10 cellular contexts compared by ENCODE assay signal in genomic region chr1:12339861-12340557, GRCh38.
A peak's percentile ranks its signal among the peaks of the same experiment; 100 is the strongest.
DNase-seq lines count a peak whose midpoint lies in the region; ATAC-seq, FAIRE-seq and TF ChIP-seq lines count a peak whose summit lies in the region.
"Had no signal": no experiment of that assay in that cellular context is flagged by ENCODE, and none has a peak within 500 bp of the region (broad histone marks: within the 10 kb centered on the region; RNA-seq: fewer than 3 reads in every experiment).

No MANE protein-coding gene starts in this region.

- no peaks in the 10 kb centered on the region for H3K79me1 ChIP-seq in H1 (ENCODE audit: low read depth, low read length)

- H3K4ac ChIP-seq in H1 (replicated peaks; ENCODE audit: insufficient read length, low read depth, low read length) = no peak overlapping the region

- H2BK120ac ChIP-seq in H1 (replicated peaks; ENCODE audit: low read depth, low read length) = no peak overlapping the region

- no peak for ATAC-seq in right lobe of liver
- ATAC-seq in HG03378 (IDR thresholded peaks at IDR 0.05; ENCODE audit: unreplicated experiment) = no peak

- no peak for TF ChIP-seq EP300 in H1 (IDR thresholded peaks at IDR 0.05; ENCODE audit: borderline replicate concordance in 1 of 2, low read depth in 2 of 2, low read length in 2 of 2)

- H3K23me2 ChIP-seq in H1 (ENCODE audit: low read depth, low read length) = no peaks in the 10 kb centered on the region

- no peaks in the 10 kb centered on the region for H3K79me2 ChIP-seq in H1 (ENCODE audit: control insufficient read depth in 1 of 2, insufficient read depth in 2 of 2, low read length in 2 of 2)

- no peak overlapping the region for H2AFZ ChIP-seq in H1 (ENCODE audit: low read length)

- no peak overlapping the region; the same call in 1 of the 2 replicates for H2BK5ac ChIP-seq in H1 (ENCODE audit: low read depth, low read length)

- CTCF ChIA-PET in H1 (lab: Charles Lee; ENCODE audit: partially characterized antibody) = interaction anchor here (0.6 to 1.9 kb wide), 16 partner anchors 10 to 1189 kb away, joined by 3 to 9 read pairs (median 3); no protein-coding TSS in a partner anchor

- TF ChIP-seq POLR2A in H1 (IDR thresholded peaks at IDR 0.05; ENCODE audit: control extremely low read depth in 1 of 2, low read depth in 2 of 2, low read length in 2 of 2) = no peak
- no peak for TF ChIP-seq POLR2A in right lobe of liver (IDR thresholded peaks at IDR 0.05)

- no peak for TF ChIP-seq RAD21 in H1 (IDR thresholded peaks at IDR 0.05 in 1 of 2, conservative IDR thresholded peaks at IDR 0.05 in 1 of 2; ENCODE audit: low read depth in 2 of 2, low read length in 2 of 2)

- H2BK20ac ChIP-seq in H1 (ENCODE audit: low read length) = no peak overlapping the region

- no peak overlapping the region for H2BK12ac ChIP-seq in H1 (ENCODE audit: low read depth, low read length)

- POLR2A ChIA-PET in H1 (lab: Charles Lee; ENCODE audit: partially characterized antibody) = interaction anchor here (0.7 to 1.3 kb wide), 2 partner anchors 20 to 324 kb away, joined by 3 read pairs; no protein-coding TSS in a partner anchor

- H3K23ac ChIP-seq in H1 (ENCODE audit: insufficient read length) = no peak overlapping the region

- no peak overlapping the region for H4K8ac ChIP-seq in H1 (ENCODE audit: extremely low read depth, insufficient read depth, low read length)

- H3K9me3 ChIP-seq in H1 (ENCODE audit: insufficient read depth in 2 of 2, low read depth in 1 of 2, low read length in 1 of 2) = no peaks in the 10 kb centered on the region
- H3K9me3 ChIP-seq in small intestine (ENCODE audit: control insufficient read depth, low read depth) = no peaks in the 10 kb centered on the region
- no peaks in the 10 kb centered on the region for H3K9me3 ChIP-seq in right lobe of liver

- no peak overlapping the region for H3K14ac ChIP-seq in H1 (ENCODE audit: insufficient read length)

- H2AK5ac ChIP-seq in H1 (ENCODE audit: low read depth, low read length) = no peak overlapping the region

- H2BK15ac ChIP-seq in H1 (ENCODE audit: low read length) = no peak overlapping the region

- no peak overlapping the region for H3K4me2 ChIP-seq in H1 (ENCODE audit: insufficient read depth in 1 of 2, low read depth in 2 of 2, low read length in 2 of 2)

- H3K9ac ChIP-seq in H1 (replicated peaks in 1 of 4; ENCODE audit: extremely low read depth in 1 of 4, low read depth in 3 of 4, low read length in 3 of 4) = no peak overlapping the region

- H3K18ac ChIP-seq in H1 (ENCODE audit: extremely low read depth, low read length) = no peak overlapping the region

- no peak overlapping the region for H4K91ac ChIP-seq in H1 (replicated peaks; ENCODE audit: insufficient read length, low read length)

- FAIRE-seq in H1 (lab: Jason Lieb, UNC) = no peak
- no peak for FAIRE-seq in small intestine (lab: Jason Lieb, UNC)

- TF ChIP-seq CTCF in H1 (IDR thresholded peaks at IDR 0.05; ENCODE audit: control extremely low read depth in 1 of 3, insufficient read depth in 1 of 3, low read depth in 1 of 3, low read length in 3 of 3) (no peak), right lobe of liver (IDR thresholded peaks at IDR 0.05) (no peak)

- 81% methylated on average over 4 of the region's 4 CpGs; no CpG with 5 or more reads in 1 of the 2 experiments for WGBS in H1 (ENCODE audit: extremely low coverage in 1 of 2, insufficient coverage in 1 of 2, insufficient read length in 1 of 2, insufficient replicate concordance in 2 of 2, low coverage in 1 of 2, low lambda C conversion rate in 2 of 2, missing lambda C conversion rate in 1 of 2), 2 experiments
- 40 to 50% (median 47%) methylated on average over 4 of the region's 4 CpGs for WGBS in small intestine, 3 donors
- WGBS in right lobe of liver (ENCODE audit: insufficient coverage, low coverage, low lambda C conversion rate, missing lambda C conversion rate) = 73% methylated on average over 4 of the region's 4 CpGs

- H4K20me1 ChIP-seq in H1 (replicated peaks in 1 of 2; ENCODE audit: control insufficient read depth in 1 of 2, insufficient read depth in 2 of 2, low read length in 2 of 2) = no peaks in the 10 kb centered on the region

- DNase-seq in NCI-H1092 treated with DMSO at 0.1 percent for 48 hours (lab: John Stamatoyannopoulos, UW) (peak; percentile 99), NCI-H524 treated with DMSO at 0.1 percent for 48 hours (lab: John Stamatoyannopoulos, UW) (peak; percentile 91), H1 (ENCODE audit: low read depth in 1 of 2, low spot score in 2 of 2) (no peak), small intestine (peak; percentile 38), T1000 (lab: John Stamatoyannopoulos, UW) (no peak), T-helper 1 cell (no peak), right lobe of liver (no peak)
- DNase-seq: Kasumi-1, T-helper 9 cell had no signal

- H3K4me3 ChIP-seq in H1 (ENCODE audit: extremely low read depth in 1 of 4, insufficient read depth in 2 of 4, low read depth in 3 of 4, low read length in 4 of 4) = no peak overlapping the region
- H3K4me3 ChIP-seq in small intestine (ENCODE audit: low read depth in 1 of 2, low read length in 2 of 2) = no peak overlapping the region
- no peak overlapping the region for H3K4me3 ChIP-seq in right lobe of liver

- H3K27me3 ChIP-seq in H1 (replicated peaks in 1 of 4; ENCODE audit: control insufficient read depth in 3 of 4, extremely low read depth in 1 of 4, insufficient read depth in 3 of 4, low read length in 3 of 4) = no peaks in the 10 kb centered on the region
- no peaks in the 10 kb centered on the region for H3K27me3 ChIP-seq in small intestine (ENCODE audit: control insufficient read depth in 2 of 2, insufficient read depth in 2 of 2, low read length in 2 of 2)
- H3K27me3 ChIP-seq in right lobe of liver = no peaks in the 10 kb centered on the region

- no peak overlapping the region for H3K56ac ChIP-seq in H1 (replicated peaks; ENCODE audit: insufficient read length, low read depth, low read length)

- no peak overlapping the region for H4K5ac ChIP-seq in H1 (ENCODE audit: insufficient read length, low read depth, low read length)

- peaks cover 0 to 9% (median 4%) of the 10 kb centered on the region in 4 experiments; a peak in 3 of 8 replicates for H3K36me3 ChIP-seq in H1 (ENCODE audit: control insufficient read depth in 2 of 4, insufficient read depth in 4 of 4, low read length in 3 of 4)
- peaks cover 11 to 21% of the 10 kb centered on the region in 2 donors for H3K36me3 ChIP-seq in small intestine (ENCODE audit: control insufficient read depth in 2 of 2, insufficient read depth in 2 of 2, low read length in 2 of 2)
- peaks cover 0 to 23% (median 13%) of the 10 kb centered on the region in 4 donors for H3K36me3 ChIP-seq in right lobe of liver

- H3K4me1 ChIP-seq in H1 (replicated peaks in 1 of 4; ENCODE audit: control insufficient read depth in 3 of 4, insufficient read depth in 4 of 4, low read length in 3 of 4) = peaks cover 0 to 5% (median 3%) of the 10 kb centered on the region in 4 experiments; a peak in 3 of 7 replicates
- peaks cover 0 to 5% of the 10 kb centered on the region in 2 donors for H3K4me1 ChIP-seq in small intestine (ENCODE audit: control insufficient read depth in 2 of 2, insufficient read depth in 1 of 2, low read depth in 1 of 2, low read length in 1 of 2)
- H3K4me1 ChIP-seq in right lobe of liver = peaks cover 0 to 22% (median 0%) of the 10 kb centered on the region in 4 donors

- intact Hi-C loops in right lobe of liver (cut with DNase I) = no loop called here

- H3K27ac ChIP-seq in H1 (ENCODE audit: low read depth, low read length) = no peak overlapping the region
- no peak overlapping the region for H3K27ac ChIP-seq in small intestine (ENCODE audit: low read depth in 1 of 2, low read length in 1 of 2)
- no peak overlapping the region for H3K27ac ChIP-seq in right lobe of liver

TF ChIP-seq in H1, 55 proteins besides CTCF, POLR2A, EP300 and RAD21:
- TF ChIP-seq SIX5 (IDR thresholded peaks at IDR 0.05; ENCODE audit: low read depth, low read length) = no peak
- 0 out of 2 replicates have a peak, but pooled peaks have one; percentile 28 for TF ChIP-seq TCF12 (IDR thresholded peaks at IDR 0.05; ENCODE audit: low read depth, low read length)

Comparison
In these comparisons a context has a peak if more than half of its experiments do, and no peak if none do; other contexts are left out.
1. DNase-seq: peak in NCI-H1092 treated with DMSO at 0.1 percent for 48 hours (single experiment), NCI-H524 treated with DMSO at 0.1 percent for 48 hours (single experiment) and small intestine (single experiment); none in H1 (0 of 2), T1000 (single experiment), T-helper 1 cell (0 of 5) and right lobe of liver (0 of 3).